ENCODE assay signal across 21 cellular contexts in the genomic region with DNA sequence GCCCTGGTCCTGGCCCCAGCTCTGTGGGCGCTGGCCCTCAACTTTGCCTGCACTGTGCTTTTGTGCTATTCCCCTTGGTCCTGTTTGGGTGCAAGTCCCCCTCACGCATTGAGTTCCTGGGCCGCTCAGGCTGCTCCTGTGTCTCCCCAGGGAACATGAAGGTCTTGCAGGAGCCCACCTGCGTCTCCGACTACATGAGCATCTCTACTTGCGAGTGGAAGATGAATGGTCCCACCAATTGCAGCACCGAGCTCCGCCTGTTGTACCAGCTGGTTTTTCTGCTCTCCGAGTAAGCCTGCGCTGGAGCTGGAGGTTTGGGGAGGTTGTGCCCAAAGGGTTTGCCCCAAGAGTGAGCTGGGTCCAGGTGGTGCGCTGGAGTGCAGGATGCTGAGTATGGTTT. TPM values are rescaled to one million over a fixed set of nuclear protein-coding genes. Genes with fewer than 3 reads are reported as not detected.
DNase-seq lines count a peak whose midpoint lies in the region; ATAC-seq and TF ChIP-seq lines count a peak whose summit lies in the region.
"Had no signal": no experiment of that assay in that cellular context is flagged by ENCODE, and none has a peak within 500 bp of the region (broad histone marks: within the 10 kb centered on the region; RNA-seq: fewer than 3 reads in every experiment).

No MANE protein-coding gene starts in this region.

- no peaks in the 10 kb centered on the region for H3K27me3 Mint-ChIP-seq in T-helper 1 cell treated with Interleukin-12 subunit alpha and Interleukin-12 subunit beta and Interleukin-4 antibody, amounts not matched to agents 30 μg/mL and 1 μg/mL, for 36 hours (ENCODE audit: low read depth)
- H3K27me3 Mint-ChIP-seq in activated T-helper 2 cell treated with anti-CD3 and anti-CD28 coated beads, Interferon-gamma antibody, Interleukin-2, Interleukin-4, amounts not matched to agents 10 μg/mL and 5 μg/mL and 100 μg/mL, durations not matched to agents 14 hours and 24 hours and 36 hours (ENCODE audit: low read depth): no peaks in the 10 kb centered on the region
- H3K27me3 Mint-ChIP-seq: IgD-negative memory B cell had no signal

- H3K27me3 ChIP-seq in neutrophil: no peaks in the 10 kb centered on the region
- H3K27me3 ChIP-seq: MG63 had no signal

- DNase-seq in T-helper 1 cell (no peak), GF-D8 (lab: John Stamatoyannopoulos, UW) (no peak)
- no peak for DNase-seq in activated naive CD4-positive, alpha-beta T cell treated with anti-CD3 and anti-CD28 coated beads, Interleukin-2, amount 50 U/mL, for 72 hours (ENCODE audit: low spot score in 2 of 2)
- no peak for DNase-seq in activated naive CD4-positive, alpha-beta T cell (lab: John Stamatoyannopoulos, UW)
- DNase-seq in activated T-helper 2 cell treated with anti-CD3 and anti-CD28 coated beads, Interferon-gamma antibody, Interleukin-2, Interleukin-4, amounts not matched to agents 10 μg/mL and 5 μg/mL and 100 μg/mL, durations not matched to agents 14 hours and 24 hours and 36 hours (ENCODE audit: low spot score): no peak
- DNase-seq: Kasumi-1, MG63, NCI-H1048, NCI-H1436, NCI-H1930, NCI-H226, NCI-H524, NCI-H82, OCI-M1, SHP77 had no signal

- peaks cover 16% of the 10 kb centered on the region for H3K4me1 Mint-ChIP-seq in T-helper 1 cell treated with Interleukin-12 subunit alpha and Interleukin-12 subunit beta and Interleukin-4 antibody, amounts not matched to agents 30 μg/mL and 1 μg/mL, for 36 hours (ENCODE audit: low read depth)
- H3K4me1 Mint-ChIP-seq in activated T-helper 2 cell treated with anti-CD3 and anti-CD28 coated beads, Interferon-gamma antibody, Interleukin-2, Interleukin-4, amounts not matched to agents 10 μg/mL and 5 μg/mL and 100 μg/mL, durations not matched to agents 14 hours and 24 hours and 36 hours (ENCODE audit: low read depth): peaks cover 23% of the 10 kb centered on the region

- no peaks in the 10 kb centered on the region for H3K9me3 ChIP-seq in neutrophil

- H3K4me3 Mint-ChIP-seq in T-helper 1 cell treated with Interleukin-12 subunit alpha and Interleukin-12 subunit beta and Interleukin-4 antibody, amounts not matched to agents 30 μg/mL and 1 μg/mL, for 36 hours: no peak overlapping the region
- no peak overlapping the region for H3K4me3 Mint-ChIP-seq in activated T-helper 2 cell treated with anti-CD3 and anti-CD28 coated beads, Interferon-gamma antibody, Interleukin-2, Interleukin-4, amounts not matched to agents 10 μg/mL and 5 μg/mL and 100 μg/mL, durations not matched to agents 14 hours and 24 hours and 36 hours (ENCODE audit: low read depth)
- H3K4me3 Mint-ChIP-seq: IgD-negative memory B cell had no signal

- H3K9me3 Mint-ChIP-seq in T-helper 1 cell treated with Interleukin-12 subunit alpha and Interleukin-12 subunit beta and Interleukin-4 antibody, amounts not matched to agents 30 μg/mL and 1 μg/mL, for 36 hours: no peaks in the 10 kb centered on the region
- H3K9me3 Mint-ChIP-seq in activated naive CD4-positive, alpha-beta T cell treated with anti-CD3 and anti-CD28 coated beads, Interleukin-2, amount 50 U/mL, for 72 hours: no peaks in the 10 kb centered on the region
- H3K9me3 Mint-ChIP-seq in activated T-helper 2 cell treated with anti-CD3 and anti-CD28 coated beads, Interferon-gamma antibody, Interleukin-2, Interleukin-4, amounts not matched to agents 10 μg/mL and 5 μg/mL and 100 μg/mL, durations not matched to agents 14 hours and 24 hours and 36 hours: no peaks in the 10 kb centered on the region
- H3K9me3 Mint-ChIP-seq: IgD-negative memory B cell had no signal

- H3K36me3 ChIP-seq in neutrophil: peaks cover 91% of the 10 kb centered on the region

- peaks cover 12 to 20% of the 10 kb centered on the region in 2 experiments for H3K4me1 ChIP-seq in neutrophil (ENCODE audit: control insufficient read depth in 1 of 2, insufficient read depth in 1 of 2, low read depth in 1 of 2, low read length in 1 of 2)

- peak overlapping the region; percentile 52 for H3K27ac Mint-ChIP-seq in T-helper 1 cell treated with Interleukin-12 subunit alpha and Interleukin-12 subunit beta and Interleukin-4 antibody, amounts not matched to agents 30 μg/mL and 1 μg/mL, for 36 hours
- peak overlapping the region; percentile 10 to 25 for H3K27ac Mint-ChIP-seq in activated naive CD4-positive, alpha-beta T cell treated with anti-CD3 and anti-CD28 coated beads, Interleukin-2, amount 50 U/mL, for 72 hours
- H3K27ac Mint-ChIP-seq in activated T-helper 2 cell treated with anti-CD3 and anti-CD28 coated beads, Interferon-gamma antibody, Interleukin-2, Interleukin-4, amounts not matched to agents 10 μg/mL and 5 μg/mL and 100 μg/mL, durations not matched to agents 14 hours and 24 hours and 36 hours: peak overlapping the region; percentile 44
- H3K27ac Mint-ChIP-seq: IgD-negative memory B cell had no signal

- no peak for TF ChIP-seq CTCF in neutrophil (IDR thresholded peaks at IDR 0.05)

- H3K36me3 Mint-ChIP-seq in T-helper 1 cell treated with Interleukin-12 subunit alpha and Interleukin-12 subunit beta and Interleukin-4 antibody, amounts not matched to agents 30 μg/mL and 1 μg/mL, for 36 hours (ENCODE audit: low read depth): peaks cover 79% of the 10 kb centered on the region
- H3K36me3 Mint-ChIP-seq in activated naive CD4-positive, alpha-beta T cell treated with anti-CD3 and anti-CD28 coated beads, Interleukin-2, amount 50 U/mL, for 72 hours: peaks cover 35 to 72% of the 10 kb centered on the region in 2 donors
- H3K36me3 Mint-ChIP-seq in activated T-helper 2 cell treated with anti-CD3 and anti-CD28 coated beads, Interferon-gamma antibody, Interleukin-2, Interleukin-4, amounts not matched to agents 10 μg/mL and 5 μg/mL and 100 μg/mL, durations not matched to agents 14 hours and 24 hours and 36 hours (ENCODE audit: low read depth): peaks cover 94% of the 10 kb centered on the region

- H3K4me3 ChIP-seq in neutrophil (ENCODE audit: low read depth in 1 of 2, low read length in 1 of 2): no peak overlapping the region
- H3K4me3 ChIP-seq: MG63 had no signal

- no peak for ATAC-seq in activated naive CD4-positive, alpha-beta T cell treated with anti-CD3 and anti-CD28 coated beads, Interleukin-2, amount 50 U/mL, for 72 hours
- ATAC-seq in HG03378 (IDR thresholded peaks at IDR 0.05; ENCODE audit: unreplicated experiment): no peak

- intact Hi-C loops in activated T-helper 2 cell treated with anti-CD3 and anti-CD28 coated beads, Interferon-gamma antibody, Interleukin-2, Interleukin-4, amounts not matched to agents 10 μg/mL and 5 μg/mL and 100 μg/mL, durations not matched to agents 14 hours and 24 hours and 36 hours (cut with micrococcal nuclease): no loop called here

- peak overlapping the region; percentile 56 for H3K27ac ChIP-seq in neutrophil
- H3K27ac ChIP-seq: 22Rv1, HL-60 had no signal

RNA-seq across cellular contexts. Expression of a gene that starts 28.2 kb away (rescaled TPM):
- 100 to 1,000 TPM; 166 to 218 TPM for total RNA-seq in activated naive CD4-positive, alpha-beta T cell treated with anti-CD3 and anti-CD28 coated beads, Interleukin-2, amount 50 U/mL, for 72 hours
- 434 and 437 TPM in 2 replicates for total RNA-seq in activated T-helper 2 cell treated with anti-CD3 and anti-CD28 coated beads, Interferon-gamma antibody, Interleukin-2, Interleukin-4, amounts not matched to agents 10 μg/mL and 5 μg/mL and 100 μg/mL, durations not matched to agents 14 hours and 24 hours and 36 hours
